In genomic region chr20:62405981-62406513, GRCh38 we compare ENCODE assay signal across 1 cellular context.
A peak's percentile ranks its signal among the peaks of the same experiment; 100 is the strongest.
TF ChIP-seq lines count a peak whose summit lies in the region.

No MANE protein-coding gene starts in this region.

TF ChIP-seq in K562, 482 proteins besides CTCF, POLR2A, EP300 and RAD21:
- TF ChIP-seq RBFOX2 (IDR thresholded peaks at IDR 0.05; ENCODE audit: low read depth, low read length) = 0 out of 2 replicates have a peak, but pooled peaks have one; percentile 36
- TF ChIP-seq ZNF699 (CRISPR knock-in tag; IDR thresholded peaks at IDR 0.05; ENCODE audit: insufficient replicate concordance) = no peak
